Comparison of ENCODE assay signal across 8 cellular contexts in the genomic region with DNA sequence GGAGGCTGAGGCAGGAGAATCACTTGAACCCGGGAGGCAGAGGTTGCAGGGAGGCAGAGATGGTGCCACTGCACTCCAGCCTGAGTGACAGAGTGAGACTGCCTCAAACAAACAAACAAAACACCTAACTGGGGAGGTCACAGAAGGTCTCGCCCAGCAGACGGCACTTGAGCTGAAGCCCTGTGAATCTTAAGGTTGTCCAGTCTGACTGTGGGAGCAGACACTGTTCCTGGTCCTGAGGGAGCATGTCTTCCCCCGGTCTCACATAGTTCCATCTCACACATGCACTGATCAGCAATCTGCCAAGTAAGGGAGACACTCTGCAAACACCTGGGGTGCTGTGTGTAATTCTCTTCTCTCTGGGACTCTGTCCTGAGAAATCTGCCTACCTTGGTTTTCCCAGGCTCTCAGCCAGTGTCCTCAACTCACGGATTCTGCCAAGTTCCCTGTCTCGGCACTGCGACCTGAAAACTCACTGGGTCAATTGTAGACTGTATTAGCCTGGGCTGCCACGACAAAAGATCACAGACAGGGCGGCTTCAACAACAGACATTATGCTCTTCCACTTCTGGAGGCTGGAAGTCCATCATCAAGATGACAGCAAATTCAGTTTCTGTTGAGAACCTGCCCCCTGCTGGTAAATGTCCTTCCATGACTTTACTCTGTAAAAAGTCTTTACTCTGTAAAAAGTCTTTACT.
A peak's percentile ranks its signal among the peaks of the same experiment; 100 is the strongest.
DNase-seq lines count a peak whose midpoint lies in the region; TF ChIP-seq lines count a peak whose summit lies in the region.

No MANE protein-coding gene starts in this region.

- H3K23ac ChIP-seq in mesendoderm (ENCODE audit: low read length): no peak overlapping the region

- H3K4ac ChIP-seq in mesendoderm (ENCODE audit: low read depth, low read length): no peak overlapping the region

- no peaks in the 10 kb centered on the region for H3K36me3 ChIP-seq in mesendoderm (ENCODE audit: control insufficient read depth, insufficient read depth, low read length)

- H3K56ac ChIP-seq in mesendoderm (ENCODE audit: low read length): no peak overlapping the region

- no peak overlapping the region for H2AK5ac ChIP-seq in mesendoderm (ENCODE audit: low read length)

- peak; percentile 56 for TF ChIP-seq CTCF in astrocyte of the spinal cord (IDR thresholded peaks at IDR 0.05; ENCODE audit: low read depth, low read length)

- peak; percentile 36 for DNase-seq in ACHN
- peak; percentile 57 for DNase-seq in GM03348 (ENCODE audit: low spot score)
- DNase-seq in NCI-H510A treated with DMSO at 0.1 percent for 48 hours (lab: John Stamatoyannopoulos, UW): peak; percentile 64
- DNase-seq in astrocyte of the spinal cord (ENCODE audit: low read depth, low spot score): peak; percentile 58
- peak; percentile 55 for DNase-seq in mesendoderm
- DNase-seq in AG08396 (ENCODE audit: low spot score): no peak
- DNase-seq in GM19238 (ENCODE audit: insufficient read length, low spot score): no peak
- DNase-seq in HuH-7.5 (ENCODE audit: low spot score): no peak

- no peaks in the 10 kb centered on the region for H3K27me3 ChIP-seq in mesendoderm (ENCODE audit: insufficient read depth, low read length, poor library complexity)

- H4K8ac ChIP-seq in mesendoderm (ENCODE audit: low read depth, low read length): no peak overlapping the region

- no peak overlapping the region for H2BK15ac ChIP-seq in mesendoderm (replicated peaks; ENCODE audit: low read depth)

- no CpG with 5 or more reads among the region's 9 CpGs for WGBS in mesendoderm (ENCODE audit: extremely low coverage, insufficient coverage, low lambda C conversion rate)

- H3K18ac ChIP-seq in mesendoderm (ENCODE audit: low read length): no peak overlapping the region

- H3K4me1 ChIP-seq in mesendoderm (ENCODE audit: control insufficient read depth, low read depth, low read length): no peaks in the 10 kb centered on the region

- no peak overlapping the region for H3K4me3 ChIP-seq in astrocyte of the spinal cord (ENCODE audit: low read depth, low read length)
- H3K4me3 ChIP-seq in mesendoderm (ENCODE audit: low read length): no peak overlapping the region

- in situ Hi-C loops in ACHN (cut with HindIII; ENCODE audit: low pct_ligation_motif_present, low pct_unique_long_range_greater_than_20kb, low sequenced_read_pairs): no loop called here
- in situ Hi-C loops in astrocyte of the spinal cord (cut with HindIII; ENCODE audit: low sequenced_read_pairs): no loop called here

- no peak overlapping the region for H4K5ac ChIP-seq in mesendoderm (ENCODE audit: low read length)

- H3K79me2 ChIP-seq in mesendoderm (ENCODE audit: control insufficient read depth, insufficient read depth, low read length): no peaks in the 10 kb centered on the region

- H3K4me2 ChIP-seq in mesendoderm (ENCODE audit: low read length): no peak overlapping the region

- no peak overlapping the region for H3K9ac ChIP-seq in mesendoderm (ENCODE audit: low read length)

- H2BK120ac ChIP-seq in mesendoderm (ENCODE audit: low read depth, low read length): no peak overlapping the region

- no peaks in the 10 kb centered on the region for H3K79me1 ChIP-seq in mesendoderm (ENCODE audit: low read length)

- no peak overlapping the region for H3K27ac ChIP-seq in mesendoderm (ENCODE audit: low read depth, low read length)

- H2BK5ac ChIP-seq in mesendoderm (ENCODE audit: low read length): no peak overlapping the region

Comparison
In these comparisons a context has a peak if more than half of its experiments do, and no peak if none do; other contexts are left out.
1. DNase-seq: peak in ACHN (single experiment), GM03348 (single experiment), NCI-H510A treated with DMSO at 0.1 percent for 48 hours (single experiment), astrocyte of the spinal cord (single experiment) and mesendoderm (single experiment); none in AG08396 (single experiment), GM19238 (single experiment) and HuH-7.5 (single experiment).